ENCODE assay signal across 10 cellular contexts in genomic region chr5:14574891-14575496, GRCh38. TPM values are rescaled to one million over a fixed set of nuclear protein-coding genes. Genes with fewer than 3 reads are reported as not detected.
DNase-seq lines count a peak whose midpoint lies in the region; ATAC-seq, FAIRE-seq and TF ChIP-seq lines count a peak whose summit lies in the region.
"Had no signal": no experiment of that assay in that cellular context is flagged by ENCODE, and none has a peak within 500 bp of the region (broad histone marks: within the 10 kb centered on the region; RNA-seq: fewer than 3 reads in every experiment).

No MANE protein-coding gene starts in this region.

- peak; percentile 10 to 23 for DNase-seq in Kasumi-1 (lab: John Stamatoyannopoulos, UW)
- peak; percentile 20 for DNase-seq in NCI-H345 treated with DMSO at 0.1 percent for 48 hours (lab: John Stamatoyannopoulos, UW; ENCODE audit: unreplicated experiment)
- peak; percentile 67 for DNase-seq in amniotic epithelial cell (ENCODE audit: low read depth)
- DNase-seq in pancreas, result peak in 5 of 6 donors; percentile 64 to 91 (median 83)
- DNase-seq in kidney glomerular epithelial cell (lab: John Stamatoyannopoulos, UW), result no peak
- no peak for DNase-seq in NK-92 (lab: John Stamatoyannopoulos, UW; ENCODE audit: unreplicated experiment)
- no peak for DNase-seq in naive thymus-derived CD8-positive, alpha-beta T cell
- DNase-seq: T-helper 1 cell, uterus had no signal

- intact Hi-C loops in pancreas (cut with DNase I), result no loop called here

- WGBS in pancreas, 2 donors, result 56 to 67% methylated on average over 2 of the region's 2 CpGs

- TF ChIP-seq CTCF in pancreas (IDR thresholded peaks at IDR 0.05), result no peak

- ATAC-seq in pancreas (peak; percentile 92 to 98 (median 97)), HG03139 (IDR thresholded peaks at IDR 0.05; ENCODE audit: unreplicated experiment) (no peak)
- ATAC-seq in naive thymus-derived CD8-positive, alpha-beta T cell, result no peak

- H3K9me3 ChIP-seq in pancreas, result no peaks in the 10 kb centered on the region
- H3K9me3 ChIP-seq: uterus had no signal

- no peaks in the 10 kb centered on the region for H3K27me3 ChIP-seq in pancreas
- H3K27me3 ChIP-seq: uterus had no signal

- no peak for FAIRE-seq in pancreas (lab: Jason Lieb, UNC)

- H3K36me3 Mint-ChIP-seq in naive thymus-derived CD8-positive, alpha-beta T cell, result no peaks in the 10 kb centered on the region

- peaks cover 0 to 4% (median 0%) of the 10 kb centered on the region in 4 donors for H3K4me1 Mint-ChIP-seq in naive thymus-derived CD8-positive, alpha-beta T cell

- H3K9me3 Mint-ChIP-seq in naive thymus-derived CD8-positive, alpha-beta T cell, result peaks cover 0 to 2% (median 0%) of the 10 kb centered on the region in 9 donors

- no peak overlapping the region for H3K27ac Mint-ChIP-seq in naive thymus-derived CD8-positive, alpha-beta T cell

- POLR2A ChIA-PET in naive thymus-derived CD8-positive, alpha-beta T cell (lab: Charles Lee), result no interaction called here

- no peak overlapping the region for H3K4me3 Mint-ChIP-seq in naive thymus-derived CD8-positive, alpha-beta T cell

- H3K27me3 Mint-ChIP-seq in naive thymus-derived CD8-positive, alpha-beta T cell, result peaks cover 0 to 7% (median 0%) of the 10 kb centered on the region in 5 donors

- H3K36me3 ChIP-seq in pancreas, result no peaks in the 10 kb centered on the region
- H3K36me3 ChIP-seq: uterus had no signal

- no peak overlapping the region for H3K4me3 ChIP-seq in pancreas
- H3K4me3 ChIP-seq: uterus had no signal

- peaks cover 5 to 11% (median 7%) of the 10 kb centered on the region in 3 donors for H3K4me1 ChIP-seq in pancreas
- H3K4me1 ChIP-seq: uterus had no signal

- H3K27ac ChIP-seq in pancreas, result no peak overlapping the region
- H3K27ac ChIP-seq: uterus had no signal

RNA-seq across cellular contexts. Expression of gene OTULINL, which starts 6.6 kb away (rescaled TPM):
- total RNA-seq in pancreas, result 10 to 100 TPM in 5 of 6 donors, 1 to 10 TPM in 1; 6.3 to 24.2 (median 13.0) TPM
- 10 to 100 TPM in 1 of 2 donors, 1 to 10 TPM in 1; 4.6 to 23.8 TPM for polyA plus RNA-seq in pancreas
- total RNA-seq in naive thymus-derived CD8-positive, alpha-beta T cell, result 10 to 100 TPM; 47.0 to 49.7 TPM
- polyA plus RNA-seq in naive thymus-derived CD8-positive, alpha-beta T cell, result 10 to 100 TPM; 32.9 to 38.3 (median 36.2) TPM

Comparison
In these comparisons a context has a peak if more than half of its experiments do, and no peak if none do; other contexts are left out.
1. DNase-seq: peak in Kasumi-1 (2 of 2), NCI-H345 treated with DMSO at 0.1 percent for 48 hours (single experiment), amniotic epithelial cell (single experiment) and pancreas (5 of 6); none in kidney glomerular epithelial cell (single experiment), NK-92 (single experiment) and naive thymus-derived CD8-positive, alpha-beta T cell (0 of 10).
2. ATAC-seq: peak in pancreas (4 of 4); none in HG03139 (single experiment) and naive thymus-derived CD8-positive, alpha-beta T cell (0 of 2).